1 cellular context compared by ENCODE assay signal in genomic region chr17:21394265-21394664, GRCh38.
TF ChIP-seq lines count a peak whose summit lies in the region.

No MANE protein-coding gene starts in this region.

TF ChIP-seq in HEK293, 187 proteins besides CTCF, POLR2A, EP300 and RAD21 (continued from another document):
- TF ChIP-seq ZNF660 (tag by site-specific recombination; IDR thresholded peaks at IDR 0.05): peak; percentile 56; the same call in 1 of the 2 replicates
- no peak for TF ChIP-seq REPIN1 (tag by site-specific recombination; IDR thresholded peaks at IDR 0.05; ENCODE audit: low read depth)
- TF ChIP-seq PRDM10 (tag by site-specific recombination; IDR thresholded peaks at IDR 0.05): peak; percentile 66
- TF ChIP-seq SCRT2 (tag by site-specific recombination; IDR thresholded peaks at IDR 0.05): peak; percentile 94
- 0 out of 2 replicates have a peak, but pooled peaks have one; percentile 18 for TF ChIP-seq KLF17 (tag by site-specific recombination; IDR thresholded peaks at IDR 0.05)
- 0 out of 2 replicates have a peak, but pooled peaks have one; percentile 26 for TF ChIP-seq ZNF24 (tag by site-specific recombination; IDR thresholded peaks at IDR 0.05)
- no peak for TF ChIP-seq ZNF223 (tag by site-specific recombination; IDR thresholded peaks at IDR 0.05)
- TF ChIP-seq ZNF600 (tag by site-specific recombination; IDR thresholded peaks at IDR 0.05): peak; percentile 62; the same call in 1 of the 2 replicates
- no peak for TF ChIP-seq ZNF48 (tag by site-specific recombination; IDR thresholded peaks at IDR 0.05)
- TF ChIP-seq ZBTB48 (tag by site-specific recombination; IDR thresholded peaks at IDR 0.05): no peak
- TF ChIP-seq ZBTB21 (tag by site-specific recombination; IDR thresholded peaks at IDR 0.05): peak; percentile 58; the same call in 1 of the 2 replicates
- 0 out of 2 replicates have a peak, but pooled peaks have one; percentile 12 for TF ChIP-seq ZBTB17 (tag by site-specific recombination; IDR thresholded peaks at IDR 0.05)
- TF ChIP-seq ZNF23 (tag by site-specific recombination; IDR thresholded peaks at IDR 0.05; ENCODE audit: borderline replicate concordance): no peak
- TF ChIP-seq SP3 (tag by site-specific recombination; IDR thresholded peaks at IDR 0.05): no peak
- no peak for TF ChIP-seq ZNF18 (tag by site-specific recombination; IDR thresholded peaks at IDR 0.05)
- no peak for TF ChIP-seq ZNF239 (tag by site-specific recombination; IDR thresholded peaks at IDR 0.05)
- no peak for TF ChIP-seq ZNF560 (tag by site-specific recombination; IDR thresholded peaks at IDR 0.05; ENCODE audit: borderline replicate concordance)
TF ChIP-seq in HEK293: peak in this region for 12.
